8 cellular contexts compared by ENCODE assay signal in the genomic region with DNA sequence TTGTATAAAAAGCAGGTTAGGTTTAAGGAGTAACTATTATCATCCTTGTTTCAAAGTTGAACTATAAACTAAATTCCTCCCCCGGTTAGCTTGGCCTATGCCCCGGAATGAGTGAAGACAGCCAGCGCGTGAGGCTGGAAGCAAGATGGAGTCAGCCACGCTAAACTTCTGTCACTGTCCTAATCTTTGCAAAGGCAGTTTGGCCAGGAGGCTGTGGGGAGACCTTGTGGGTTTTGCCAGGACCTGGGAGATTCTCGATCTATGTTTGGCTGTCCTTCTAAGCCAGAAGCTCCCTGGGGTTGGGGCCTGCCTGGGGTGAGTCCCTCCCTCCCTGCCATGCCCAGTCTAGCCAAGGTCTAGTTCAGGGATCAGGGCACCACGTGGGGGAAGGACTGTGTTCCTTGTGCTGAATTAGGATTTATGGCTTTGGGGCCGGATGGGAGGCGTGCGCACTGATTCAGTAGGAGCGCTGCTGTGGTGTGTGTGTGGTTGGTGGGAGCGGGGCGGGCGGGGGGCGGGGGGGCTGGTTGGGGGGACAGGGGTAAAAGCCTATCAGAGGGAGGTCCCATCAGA. TPM values are rescaled to one million over a fixed set of nuclear protein-coding genes. Genes with fewer than 3 reads are reported as not detected.
A peak's percentile ranks its signal among the peaks of the same experiment; 100 is the strongest.
DNase-seq lines count a peak whose midpoint lies in the region; ATAC-seq, FAIRE-seq and TF ChIP-seq lines count a peak whose summit lies in the region.

No MANE protein-coding gene starts in this region.

- H3K27ac Mint-ChIP-seq in brain: peak overlapping the region; percentile 91 to 99 (median 94)
- H3K27ac Mint-ChIP-seq in stimulated activated naive CD8-positive, alpha-beta T cell treated with anti-CD3 and anti-CD28 coated beads, Interleukin-15, amount 100 ng/mL, for 72 hours: peak overlapping the region; percentile 89 to 91

- H3K9me3 Mint-ChIP-seq in brain: peaks cover 0 to 3% (median 0%) of the 10 kb centered on the region in 5 experiments
- H3K9me3 Mint-ChIP-seq in stimulated activated naive CD8-positive, alpha-beta T cell treated with anti-CD3 and anti-CD28 coated beads, Interleukin-15, amount 100 ng/mL, for 72 hours: no peaks in the 10 kb centered on the region

- ATAC-seq in left lobe of liver (peak; percentile 61), GM18861 (IDR thresholded peaks at IDR 0.05; ENCODE audit: unreplicated experiment) (no peak)
- peak; percentile 6 for ATAC-seq in stimulated activated naive CD8-positive, alpha-beta T cell treated with anti-CD3 and anti-CD28 coated beads, Interleukin-15, amount 100 ng/mL, for 72 hours

- H3K36me3 Mint-ChIP-seq in brain: peaks cover 10% of the 10 kb centered on the region

- no peak for TF ChIP-seq CTCF in brain (conservative IDR thresholded peaks at IDR 0.05)

- FAIRE-seq in RCC 7860 (lab: Jason Lieb, UNC): peak; percentile 33

- H3K4me3 Mint-ChIP-seq in brain: peak overlapping the region; percentile 78 to 87 (median 82)
- H3K4me3 Mint-ChIP-seq in stimulated activated naive CD8-positive, alpha-beta T cell treated with anti-CD3 and anti-CD28 coated beads, Interleukin-15, amount 100 ng/mL, for 72 hours: peak overlapping the region; percentile 83 to 86

- DNase-seq in D341Med (ENCODE audit: low spot score) (peak; percentile 75), RCC 7860 (ENCODE audit: low spot score) (peak; percentile 83), left lobe of liver (ENCODE audit: low spot score) (peak; percentile 77), SKM-1 (lab: John Stamatoyannopoulos, UW; ENCODE audit: unreplicated experiment) (no peak), NCI-H1694 (lab: John Stamatoyannopoulos, UW) (no peak)
- no peak for DNase-seq in stimulated activated naive CD8-positive, alpha-beta T cell treated with anti-CD3 and anti-CD28 coated beads, Interleukin-15, amount 100 ng/mL, for 72 hours

- no peaks in the 10 kb centered on the region for H3K27me3 Mint-ChIP-seq in brain
- H3K27me3 Mint-ChIP-seq in stimulated activated naive CD8-positive, alpha-beta T cell treated with anti-CD3 and anti-CD28 coated beads, Interleukin-15, amount 100 ng/mL, for 72 hours: peaks cover 17% of the 10 kb centered on the region

- H3K4me1 Mint-ChIP-seq in brain: peaks cover 40% of the 10 kb centered on the region
- H3K4me1 Mint-ChIP-seq in stimulated activated naive CD8-positive, alpha-beta T cell treated with anti-CD3 and anti-CD28 coated beads, Interleukin-15, amount 100 ng/mL, for 72 hours: peaks cover 19% of the 10 kb centered on the region

RNA-seq across cellular contexts. Expression of a gene that starts 0.9 kb away (rescaled TPM):
- polyA plus RNA-seq in brain (ENCODE audit: insufficient read depth, low read depth, low replicate concordance): 33.6 TPM
- total RNA-seq in left lobe of liver: 10.3 TPM

Comparison
In these comparisons a context has a peak if more than half of its experiments do, and no peak if none do; other contexts are left out.
1. DNase-seq: peak in D341Med (single experiment), RCC 7860 (single experiment) and left lobe of liver (single experiment); none in stimulated activated naive CD8-positive, alpha-beta T cell treated with anti-CD3 and anti-CD28 coated beads, Interleukin-15, amount 100 ng/mL, for 72 hours (0 of 2), SKM-1 (single experiment) and NCI-H1694 (single experiment).